ENCODE assay signal across 1 cellular context in genomic region chr19:5567971-5568407, GRCh38.
TF ChIP-seq lines count a peak whose summit lies in the region.

No MANE protein-coding gene starts in this region.

TF ChIP-seq in GM23338, 12 proteins besides CTCF, POLR2A, EP300 and RAD21 (continued from another document):
- TF ChIP-seq, protein P1, sequence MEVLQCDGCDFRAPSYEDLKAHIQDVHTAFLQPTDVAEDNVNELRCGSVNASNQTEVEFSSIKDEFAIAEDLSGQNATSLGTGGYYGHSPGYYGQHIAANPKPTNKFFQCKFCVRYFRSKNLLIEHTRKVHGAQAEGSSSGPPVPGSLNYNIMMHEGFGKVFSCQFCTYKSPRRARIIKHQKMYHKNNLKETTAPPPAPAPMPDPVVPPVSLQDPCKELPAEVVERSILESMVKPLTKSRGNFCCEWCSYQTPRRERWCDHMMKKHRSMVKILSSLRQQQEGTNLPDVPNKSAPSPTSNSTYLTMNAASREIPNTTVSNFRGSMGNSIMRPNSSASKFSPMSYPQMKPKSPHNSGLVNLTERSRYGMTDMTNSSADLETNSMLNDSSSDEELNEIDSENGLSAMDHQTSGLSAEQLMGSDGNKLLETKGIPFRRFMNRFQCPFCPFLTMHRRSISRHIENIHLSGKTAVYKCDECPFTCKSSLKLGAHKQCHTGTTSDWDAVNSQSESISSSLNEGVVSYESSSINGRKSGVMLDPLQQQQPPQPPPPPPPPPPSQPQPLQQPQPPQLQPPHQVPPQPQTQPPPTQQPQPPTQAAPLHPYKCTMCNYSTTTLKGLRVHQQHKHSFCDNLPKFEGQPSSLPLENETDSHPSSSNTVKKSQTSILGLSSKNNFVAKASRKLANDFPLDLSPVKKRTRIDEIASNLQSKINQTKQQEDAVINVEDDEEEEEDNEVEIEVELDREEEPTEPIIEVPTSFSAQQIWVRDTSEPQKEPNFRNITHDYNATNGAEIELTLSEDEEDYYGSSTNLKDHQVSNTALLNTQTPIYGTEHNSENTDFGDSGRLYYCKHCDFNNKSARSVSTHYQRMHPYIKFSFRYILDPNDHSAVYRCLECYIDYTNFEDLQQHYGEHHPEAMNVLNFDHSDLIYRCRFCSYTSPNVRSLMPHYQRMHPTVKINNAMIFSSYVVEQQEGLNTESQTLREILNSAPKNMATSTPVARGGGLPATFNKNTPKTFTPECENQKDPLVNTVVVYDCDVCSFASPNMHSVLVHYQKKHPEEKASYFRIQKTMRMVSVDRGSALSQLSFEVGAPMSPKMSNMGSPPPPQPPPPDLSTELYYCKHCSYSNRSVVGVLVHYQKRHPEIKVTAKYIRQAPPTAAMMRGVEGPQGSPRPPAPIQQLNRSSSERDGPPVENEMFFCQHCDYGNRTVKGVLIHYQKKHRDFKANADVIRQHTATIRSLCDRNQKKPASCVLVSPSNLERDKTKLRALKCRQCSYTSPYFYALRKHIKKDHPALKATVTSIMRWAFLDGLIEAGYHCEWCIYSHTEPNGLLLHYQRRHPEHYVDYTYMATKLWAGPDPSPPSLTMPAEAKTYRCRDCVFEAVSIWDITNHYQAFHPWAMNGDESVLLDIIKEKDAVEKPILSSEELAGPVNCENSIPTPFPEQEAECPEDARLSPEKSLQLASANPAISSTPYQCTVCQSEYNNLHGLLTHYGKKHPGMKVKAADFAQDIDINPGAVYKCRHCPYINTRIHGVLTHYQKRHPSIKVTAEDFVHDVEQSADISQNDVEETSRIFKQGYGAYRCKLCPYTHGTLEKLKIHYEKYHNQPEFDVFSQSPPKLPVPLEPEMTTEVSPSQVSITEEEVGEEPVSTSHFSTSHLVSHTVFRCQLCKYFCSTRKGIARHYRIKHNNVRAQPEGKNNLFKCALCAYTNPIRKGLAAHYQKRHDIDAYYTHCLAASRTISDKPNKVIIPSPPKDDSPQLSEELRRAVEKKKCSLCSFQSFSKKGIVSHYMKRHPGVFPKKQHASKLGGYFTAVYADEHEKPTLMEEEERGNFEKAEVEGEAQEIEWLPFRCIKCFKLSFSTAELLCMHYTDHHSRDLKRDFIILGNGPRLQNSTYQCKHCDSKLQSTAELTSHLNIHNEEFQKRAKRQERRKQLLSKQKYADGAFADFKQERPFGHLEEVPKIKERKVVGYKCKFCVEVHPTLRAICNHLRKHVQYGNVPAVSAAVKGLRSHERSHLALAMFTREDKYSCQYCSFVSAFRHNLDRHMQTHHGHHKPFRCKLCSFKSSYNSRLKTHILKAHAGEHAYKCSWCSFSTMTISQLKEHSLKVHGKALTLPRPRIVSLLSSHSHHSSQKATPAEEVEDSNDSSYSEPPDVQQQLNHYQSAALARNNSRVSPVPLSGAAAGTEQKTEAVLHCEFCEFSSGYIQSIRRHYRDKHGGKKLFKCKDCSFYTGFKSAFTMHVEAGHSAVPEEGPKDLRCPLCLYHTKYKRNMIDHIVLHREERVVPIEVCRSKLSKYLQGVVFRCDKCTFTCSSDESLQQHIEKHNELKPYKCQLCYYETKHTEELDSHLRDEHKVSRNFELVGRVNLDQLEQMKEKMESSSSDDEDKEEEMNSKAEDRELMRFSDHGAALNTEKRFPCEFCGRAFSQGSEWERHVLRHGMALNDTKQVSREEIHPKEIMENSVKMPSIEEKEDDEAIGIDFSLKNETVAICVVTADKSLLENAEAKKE (CRISPR knock-in tag; IDR thresholded peaks at IDR 0.05) = no peak
- TF ChIP-seq EZH2phosphoT487 (IDR thresholded peaks at IDR 0.05; ENCODE audit: unreplicated experiment) (no peak), JUNB (IDR thresholded peaks at IDR 0.05; ENCODE audit: unreplicated experiment) (no peak), ETS1 (IDR thresholded peaks at IDR 0.05) (no peak), ZNF331 (CRISPR knock-in tag; IDR thresholded peaks at IDR 0.05; ENCODE audit: low read depth) (no peak), REST (IDR thresholded peaks at IDR 0.05; ENCODE audit: unreplicated experiment) (no peak)
TF ChIP-seq in GM23338: peak in this region for 0.
